ENCODE assay signal across 8 cellular contexts in genomic region chr4:107824367-107825071, GRCh38.
DNase-seq lines count a peak whose midpoint lies in the region; ATAC-seq and TF ChIP-seq lines count a peak whose summit lies in the region.

SGMS2 (plus strand) TSS chr4:107824932; CDS start chr4:107895554, 70,622 bp downstream.

- ATAC-seq in GM18519 (IDR thresholded peaks at IDR 0.05; ENCODE audit: low FRiP score, unreplicated experiment), result peak; percentile 60
- ATAC-seq in HG03060 (IDR thresholded peaks at IDR 0.05; ENCODE audit: low read depth, unreplicated experiment), result peak; percentile 71

- H3K36me3 ChIP-seq in ACC112 (ENCODE audit: insufficient read depth, low read length) (no peaks in the 10 kb centered on the region), subcutaneous abdominal adipose tissue (ENCODE audit: control insufficient read depth in 5 of 5, insufficient read depth in 5 of 5, low read length in 5 of 5) (no peaks in the 10 kb centered on the region)

- peaks cover 28% of the 10 kb centered on the region for H3K4me1 Mint-ChIP-seq in nephron progenitor cell

- no peaks in the 10 kb centered on the region for H3K9me3 ChIP-seq in subcutaneous abdominal adipose tissue (ENCODE audit: control insufficient read depth in 5 of 5, low read length in 5 of 5)

- H3K27ac ChIP-seq in ACC112 (ENCODE audit: low read depth, low read length) (peak within 1 kb of the TSS; percentile 95), subcutaneous abdominal adipose tissue (ENCODE audit: low read depth, low read length) (peak within 1 kb of the TSS; percentile 91)

- H3K4me1 ChIP-seq in ACC112 (ENCODE audit: control insufficient read depth, insufficient read depth, low read length, unreplicated experiment), result peaks cover 18% of the 10 kb centered on the region
- H3K4me1 ChIP-seq in subcutaneous abdominal adipose tissue (ENCODE audit: control insufficient read depth in 5 of 5, insufficient read depth in 5 of 5, low read length in 5 of 5), result peaks cover 0 to 19% (median 16%) of the 10 kb centered on the region in 5 donors

- peaks cover 58% of the 10 kb centered on the region for H3K27me3 Mint-ChIP-seq in nephron progenitor cell (ENCODE audit: low read depth, poor library complexity)

- no peaks in the 10 kb centered on the region for H3K27me3 ChIP-seq in ACC112 (ENCODE audit: insufficient read depth, low read length)
- H3K27me3 ChIP-seq in subcutaneous abdominal adipose tissue (ENCODE audit: control insufficient read depth in 5 of 5, insufficient read depth in 4 of 5, low read length in 5 of 5), result no peaks in the 10 kb centered on the region

- TF ChIP-seq CTCF in nephron progenitor cell (IDR thresholded peaks at IDR 0.05), result no peak

- peak within 1 kb of the TSS; percentile 41 to 94 (median 66) for H3K9ac ChIP-seq in subcutaneous abdominal adipose tissue (ENCODE audit: low read length in 5 of 5)

- peak within 1 kb of the TSS; percentile 73 for H3K27ac Mint-ChIP-seq in nephron progenitor cell

- peaks cover 38% of the 10 kb centered on the region for H3K79me2 ChIP-seq in ACC112 (ENCODE audit: control insufficient read depth, insufficient read depth, low read length, unreplicated experiment)

- H3K9me3 Mint-ChIP-seq in nephron progenitor cell, result no peaks in the 10 kb centered on the region

- H3K4me3 ChIP-seq in ACC112 (ENCODE audit: low read depth, low read length), result peak within 1 kb of the TSS; percentile 92
- H3K4me3 ChIP-seq in subcutaneous abdominal adipose tissue (ENCODE audit: low read depth in 1 of 5, low read length in 5 of 5), result peak within 1 kb of the TSS; percentile 71 to 89 (median 83)

- peak within 1 kb of the TSS; percentile 99 for H2AFZ ChIP-seq in ACC112 (ENCODE audit: low read length, unreplicated experiment)

- peak within 1 kb of the TSS; percentile 94 for H3K4me3 Mint-ChIP-seq in nephron progenitor cell

- peak; percentile 93 for DNase-seq in NOMO-1 treated with DMSO at 0.1 percent for 48 hours (lab: John Stamatoyannopoulos, UW; ENCODE audit: unreplicated experiment)
- peak; percentile 25 for DNase-seq in activated gamma-delta T cell treated with anti-CD3 and anti-CD28 coated beads, Interleukin-2, amount 50 U/mL, for 16 hours (ENCODE audit: low read depth)
- peak; percentile 50 for DNase-seq in foreskin melanocyte
- DNase-seq in nephron progenitor cell, result peak; percentile 71

- no peaks in the 10 kb centered on the region for H3K36me3 Mint-ChIP-seq in nephron progenitor cell (ENCODE audit: low read depth)

Comparison
In these comparisons a context has a peak if more than half of its experiments do, and no peak if none do; other contexts are left out.
1. Peak in every context shown above with its lines: DNase-seq, ATAC-seq, H3K4me3 ChIP-seq and H3K27ac ChIP-seq.
2. DNase-seq: peak in every context shown above with its lines; median percentile 93 in NOMO-1 treated with DMSO at 0.1 percent for 48 hours; 71 in nephron progenitor cell; 50 in foreskin melanocyte; 25 in activated gamma-delta T cell treated with anti-CD3 and anti-CD28 coated beads, Interleukin-2, amount 50 U/mL, for 16 hours.